Comparison of ENCODE assay signal across 24 cellular contexts in genomic region chr11:60854847-60855725, GRCh38. TPM values are rescaled to one million over a fixed set of nuclear protein-coding genes. Genes with fewer than 3 reads are reported as not detected.
DNase-seq lines count a peak whose midpoint lies in the region; ATAC-seq and TF ChIP-seq lines count a peak whose summit lies in the region.
"Had no signal": no experiment of that assay in that cellular context is flagged by ENCODE, and none has a peak within 500 bp of the region (broad histone marks: within the 10 kb centered on the region; RNA-seq: fewer than 3 reads in every experiment).

No MANE protein-coding gene starts in this region.

- H3K36me3 Mint-ChIP-seq in CD4-positive, CD25-positive, alpha-beta regulatory T cell = peaks cover 16% of the 10 kb centered on the region
- H3K36me3 Mint-ChIP-seq in CD8-positive, alpha-beta memory T cell = peaks cover 8 to 26% (median 10%) of the 10 kb centered on the region in 3 donors
- H3K36me3 Mint-ChIP-seq in central memory CD8-positive, alpha-beta T cell (ENCODE audit: insufficient read depth) = peaks cover 4% of the 10 kb centered on the region
- peaks cover 13% of the 10 kb centered on the region for H3K36me3 Mint-ChIP-seq in nephron progenitor cell (ENCODE audit: low read depth)
- H3K36me3 Mint-ChIP-seq in Calu3 (ENCODE audit: insufficient read depth, unreplicated experiment) = peaks cover 28% of the 10 kb centered on the region

- peaks cover 0 to 20% (median 9%) of the 10 kb centered on the region in 4 donors for H3K4me1 Mint-ChIP-seq in CD4-positive, CD25-positive, alpha-beta regulatory T cell
- H3K4me1 Mint-ChIP-seq in CD8-positive, alpha-beta memory T cell = peaks cover 14 to 36% (median 34%) of the 10 kb centered on the region in 3 donors
- peaks cover 18% of the 10 kb centered on the region for H3K4me1 Mint-ChIP-seq in central memory CD8-positive, alpha-beta T cell
- H3K4me1 Mint-ChIP-seq in nephron progenitor cell (peaks cover 39% of the 10 kb centered on the region), Calu3 (ENCODE audit: low read depth, unreplicated experiment) (peaks cover 9% of the 10 kb centered on the region)

- H3K36me3 ChIP-seq in CD4-positive, CD25-positive, alpha-beta regulatory T cell (ENCODE audit: control insufficient read depth, insufficient read depth, low read length) = peaks cover 13% of the 10 kb centered on the region
- H3K36me3 ChIP-seq in CD8-positive, alpha-beta memory T cell (ENCODE audit: insufficient read depth, low read length) = peaks cover 12% of the 10 kb centered on the region

- POLR2A ChIA-PET in CD8-positive, alpha-beta memory T cell (lab: Charles Lee) = no interaction called here

- ATAC-seq in CD4-positive, CD25-positive, alpha-beta regulatory T cell (ENCODE audit: low read depth in 2 of 2) = no peak
- no peak for ATAC-seq in central memory CD8-positive, alpha-beta T cell (replicated peaks; ENCODE audit: extremely low read depth, poor library complexity, severe bottlenecking)
- ATAC-seq: gastrocnemius medialis, GM23338 had no signal

- DNase-seq in CD4-positive, CD25-positive, alpha-beta regulatory T cell = no peak
- DNase-seq in CD8-positive, alpha-beta memory T cell = peak in 1 of 5 donors; percentile 13
- no peak for DNase-seq in central memory CD8-positive, alpha-beta T cell (ENCODE audit: low spot score in 2 of 2)
- DNase-seq in nephron progenitor cell = no peak
- DNase-seq in erythroblast (lab: John Stamatoyannopoulos, UW) = no peak
- no peak for DNase-seq in Calu3
- DNase-seq in NCI-H510A (lab: John Stamatoyannopoulos, UW) = no peak
- DNase-seq: activated B cell treated with CpG ODN at 0.5 μM for 24 hours; activated CD8-positive, alpha-beta memory T cell treated with anti-CD3 and anti-CD28 coated beads for 24 hours; brain microvascular endothelial cell; dermis blood vessel endothelial cell; gastrocnemius medialis; NCI-H1092 treated with DMSO at 0.1 percent for 48 hours; NCI-H2107; NCI-H524 treated with DMSO at 0.1 percent for 48 hours; SIG-M5; sigmoid colon; stimulated activated CD4-positive, alpha-beta T cell treated with anti-CD3 and anti-CD28 coated beads, Interleukin-2, amount 100 ng/mL, for 24 hours; trophoblast cell had no signal

- TF ChIP-seq POLR2A in erythroblast (IDR thresholded peaks at IDR 0.05; ENCODE audit: low read length) = no peak

- H3K27me3 Mint-ChIP-seq in CD4-positive, CD25-positive, alpha-beta regulatory T cell = no peaks in the 10 kb centered on the region
- no peaks in the 10 kb centered on the region for H3K27me3 Mint-ChIP-seq in CD8-positive, alpha-beta memory T cell
- no peaks in the 10 kb centered on the region for H3K27me3 Mint-ChIP-seq in central memory CD8-positive, alpha-beta T cell
- H3K27me3 Mint-ChIP-seq in nephron progenitor cell (ENCODE audit: low read depth, poor library complexity) = peaks cover 3% of the 10 kb centered on the region
- H3K27me3 Mint-ChIP-seq in Calu3 (ENCODE audit: unreplicated experiment) = peaks cover 24% of the 10 kb centered on the region
- H3K27me3 Mint-ChIP-seq: activated B cell treated with CpG ODN at 0.5 μM for 24 hours; stimulated activated naive CD8-positive, alpha-beta T cell treated with anti-CD3 and anti-CD28 coated beads, Interleukin-15, Interleukin-2, amounts not matched to agents 100 ng/mL and 50 ng/mL, for 24 hours had no signal

- no peak overlapping the region for H3K27ac ChIP-seq in CD4-positive, CD25-positive, alpha-beta regulatory T cell (ENCODE audit: insufficient read depth, low read length, poor library complexity, severe bottlenecking)
- H3K27ac ChIP-seq in CD8-positive, alpha-beta memory T cell (ENCODE audit: low read depth, low read length) = no peak overlapping the region
- H3K27ac ChIP-seq: brain microvascular endothelial cell, gastrocnemius medialis, sigmoid colon had no signal

- CTCF ChIA-PET in CD8-positive, alpha-beta memory T cell (lab: Charles Lee) = interaction anchor here (1.7 to 2.2 kb wide), 2 partner anchors 24 to 32 kb away, joined by 7 to 8 read pairs; no protein-coding TSS in a partner anchor
- CTCF ChIA-PET in Calu3 (lab: Charles Lee) = interaction anchor here (0.7 kb wide), 2 partner anchors 17 to 190 kb away, joined by 5 to 11 read pairs; no protein-coding TSS in a partner anchor

- no peaks in the 10 kb centered on the region for H3K27me3 ChIP-seq in CD4-positive, CD25-positive, alpha-beta regulatory T cell (ENCODE audit: control insufficient read depth, insufficient read depth, low read length)
- no peaks in the 10 kb centered on the region for H3K27me3 ChIP-seq in CD8-positive, alpha-beta memory T cell (ENCODE audit: insufficient read depth, low read length, poor library complexity, severe bottlenecking)
- H3K27me3 ChIP-seq: brain microvascular endothelial cell, gastrocnemius medialis had no signal

- BruUV-seq in Calu3 (replicated peaks; lab: Mats Ljungman, UMichigan) = no TSS peak

- H3K9me3 Mint-ChIP-seq in CD4-positive, CD25-positive, alpha-beta regulatory T cell = no peaks in the 10 kb centered on the region
- no peaks in the 10 kb centered on the region for H3K9me3 Mint-ChIP-seq in CD8-positive, alpha-beta memory T cell
- H3K9me3 Mint-ChIP-seq in central memory CD8-positive, alpha-beta T cell = no peaks in the 10 kb centered on the region
- H3K9me3 Mint-ChIP-seq in nephron progenitor cell = no peaks in the 10 kb centered on the region
- no peaks in the 10 kb centered on the region for H3K9me3 Mint-ChIP-seq in Calu3 (ENCODE audit: low read depth, unreplicated experiment)
- H3K9me3 Mint-ChIP-seq: activated B cell treated with CpG ODN at 0.5 μM for 24 hours; activated T-helper 1 cell treated with anti-CD3 and anti-CD28 coated beads, Interleukin-12 subunit alpha, Interleukin-12 subunit beta, Interleukin-2, Interleukin-4 antibody, amounts not matched to agents 30 ng/mL and 10 ng/mL and 1 ng/mL, durations not matched to agents 14 hours and 24 hours and 36 hours; GM23338; stimulated activated naive CD8-positive, alpha-beta T cell treated with anti-CD3 and anti-CD28 coated beads, Interleukin-15, Interleukin-2, amounts not matched to agents 100 ng/mL and 50 ng/mL, for 24 hours had no signal

- TF ChIP-seq CTCF in nephron progenitor cell (IDR thresholded peaks at IDR 0.05) (no peak), Calu3 (IDR thresholded peaks at IDR 0.05; ENCODE audit: unreplicated experiment) (no peak)

- H3K4me3 Mint-ChIP-seq in CD4-positive, CD25-positive, alpha-beta regulatory T cell = no peak overlapping the region
- peak overlapping the region in 6 of 7 donors; percentile 41 to 85 (median 66) for H3K4me3 Mint-ChIP-seq in CD8-positive, alpha-beta memory T cell
- H3K4me3 Mint-ChIP-seq in central memory CD8-positive, alpha-beta T cell = peak overlapping the region; percentile 54
- no peak overlapping the region for H3K4me3 Mint-ChIP-seq in nephron progenitor cell
- H3K4me3 Mint-ChIP-seq in Calu3 (ENCODE audit: low read depth, unreplicated experiment) = no peak overlapping the region
- H3K4me3 Mint-ChIP-seq: activated B cell treated with CpG ODN at 0.5 μM for 24 hours; activated T-helper 1 cell treated with anti-CD3 and anti-CD28 coated beads, Interleukin-12 subunit alpha, Interleukin-12 subunit beta, Interleukin-2, Interleukin-4 antibody, amounts not matched to agents 30 ng/mL and 10 ng/mL and 1 ng/mL, durations not matched to agents 14 hours and 24 hours and 36 hours; GM23338; stimulated activated naive CD8-positive, alpha-beta T cell treated with anti-CD3 and anti-CD28 coated beads, Interleukin-15, Interleukin-2, amounts not matched to agents 100 ng/mL and 50 ng/mL, for 24 hours had no signal

- H3K27ac Mint-ChIP-seq in CD4-positive, CD25-positive, alpha-beta regulatory T cell = peak overlapping the region in 2 of 3 donors; percentile 43 to 48
- peak overlapping the region in 4 of 8 donors; percentile 37 to 87 (median 75) for H3K27ac Mint-ChIP-seq in CD8-positive, alpha-beta memory T cell
- no peak overlapping the region for H3K27ac Mint-ChIP-seq in central memory CD8-positive, alpha-beta T cell (ENCODE audit: low read depth)
- H3K27ac Mint-ChIP-seq in nephron progenitor cell (peak overlapping the region; percentile 67), Calu3 (ENCODE audit: unreplicated experiment) (no peak overlapping the region)
- H3K27ac Mint-ChIP-seq: activated B cell treated with CpG ODN at 0.5 μM for 24 hours; activated T-helper 1 cell treated with anti-CD3 and anti-CD28 coated beads, Interleukin-12 subunit alpha, Interleukin-12 subunit beta, Interleukin-2, Interleukin-4 antibody, amounts not matched to agents 30 ng/mL and 10 ng/mL and 1 ng/mL, durations not matched to agents 14 hours and 24 hours and 36 hours; GM23338; stimulated activated naive CD8-positive, alpha-beta T cell treated with anti-CD3 and anti-CD28 coated beads, Interleukin-15, Interleukin-2, amounts not matched to agents 100 ng/mL and 50 ng/mL, for 24 hours had no signal

- H3K9me3 ChIP-seq in CD4-positive, CD25-positive, alpha-beta regulatory T cell (ENCODE audit: control insufficient read depth in 2 of 2, low read length in 2 of 2) = no peaks in the 10 kb centered on the region
- H3K9me3 ChIP-seq in CD8-positive, alpha-beta memory T cell (ENCODE audit: low read length) = no peaks in the 10 kb centered on the region
- H3K9me3 ChIP-seq: gastrocnemius medialis, sigmoid colon had no signal

- H3K4me1 ChIP-seq in CD4-positive, CD25-positive, alpha-beta regulatory T cell (ENCODE audit: control insufficient read depth, insufficient read depth, low read length, poor library complexity, severe bottlenecking) = peaks cover 13% of the 10 kb centered on the region
- peaks cover 9% of the 10 kb centered on the region for H3K4me1 ChIP-seq in CD8-positive, alpha-beta memory T cell (ENCODE audit: insufficient read depth, low read length)
- H3K4me1 ChIP-seq: gastrocnemius medialis, sigmoid colon had no signal

- no peak overlapping the region for H3K4me3 ChIP-seq in CD4-positive, CD25-positive, alpha-beta regulatory T cell (ENCODE audit: low read depth, low read length)
- no peak overlapping the region for H3K4me3 ChIP-seq in CD8-positive, alpha-beta memory T cell (ENCODE audit: low read length)
- H3K4me3 ChIP-seq: GM23338, sigmoid colon had no signal

- intact Hi-C loops in Calu3 (cut with micrococcal nuclease; ENCODE audit: unreplicated experiment) = no loop called here

RNA-seq across cellular contexts. Expression of gene PTGDR2, which starts 0.7 kb away (rescaled TPM):
- 2.3 TPM for total RNA-seq in CD4-positive, CD25-positive, alpha-beta regulatory T cell
- polyA plus RNA-seq in CD4-positive, CD25-positive, alpha-beta regulatory T cell = 1 to 10 TPM in 3 of 4 donors, under 1 TPM in 1; 0.81 to 1.4 (median 1.1) TPM
- total RNA-seq in CD8-positive, alpha-beta memory T cell = under 1 TPM; 0.28 to 0.42 TPM
- polyA plus RNA-seq in CD8-positive, alpha-beta memory T cell = 2.2 TPM
- 0.29 and 0.31 TPM in 2 replicates for total RNA-seq in Calu3 (2022)
- total RNA-seq: activated B cell treated with CpG ODN at 0.5 μM for 24 hours, dermis blood vessel endothelial cell, LHCN-M2 had no signal

RNA-seq across cellular contexts. Expression of gene ZP1, which starts 12.3 kb away (rescaled TPM):
- not detected for total RNA-seq in CD4-positive, CD25-positive, alpha-beta regulatory T cell
- not detected for polyA plus RNA-seq in CD4-positive, CD25-positive, alpha-beta regulatory T cell
- not detected for total RNA-seq in CD8-positive, alpha-beta memory T cell
- polyA plus RNA-seq in CD8-positive, alpha-beta memory T cell = 0.22 TPM
- total RNA-seq in Calu3 (2022) = not detected in 2 replicates
- total RNA-seq: activated B cell treated with CpG ODN at 0.5 μM for 24 hours; activated T-helper 1 cell treated with anti-CD3 and anti-CD28 coated beads, Interleukin-12 subunit alpha, Interleukin-12 subunit beta, Interleukin-2, Interleukin-4 antibody, amounts not matched to agents 30 ng/mL and 10 ng/mL and 1 ng/mL, durations not matched to agents 14 hours and 24 hours and 36 hours; dermis blood vessel endothelial cell; gastrocnemius medialis; GM23338; sigmoid colon; T-helper 1 cell treated with Interleukin-12 subunit alpha and Interleukin-12 subunit beta and Interleukin-4 antibody, amounts not matched to agents 30 ng/mL and 1 ng/mL, for 36 hours had no signal
- polyA plus RNA-seq: GM23338 had no signal

RNA-seq across cellular contexts. Expression of gene CCDC86, which starts 13.2 kb away (rescaled TPM):
- 12.2 TPM for total RNA-seq in CD4-positive, CD25-positive, alpha-beta regulatory T cell
- 10 to 100 TPM in 1 of 4 donors, 1 to 10 TPM in 3; 7.0 to 12.8 (median 8.4) TPM for polyA plus RNA-seq in CD4-positive, CD25-positive, alpha-beta regulatory T cell
- 100 to 1,000 TPM; 122 to 124 TPM for total RNA-seq in CD8-positive, alpha-beta memory T cell
- polyA plus RNA-seq in CD8-positive, alpha-beta memory T cell = 21.8 TPM
- 51.5 and 58.2 TPM in 2 replicates for total RNA-seq in Calu3 (2022)

RNA-seq across cellular contexts. Expression of gene PRPF19, which starts 51.3 kb away (rescaled TPM):
- 67.6 TPM for total RNA-seq in CD4-positive, CD25-positive, alpha-beta regulatory T cell
- 10 to 100 TPM; 13.6 to 17.4 (median 13.9) TPM for polyA plus RNA-seq in CD4-positive, CD25-positive, alpha-beta regulatory T cell
- total RNA-seq in CD8-positive, alpha-beta memory T cell = 100 to 1,000 TPM; 201 to 204 TPM
- 19.0 TPM for polyA plus RNA-seq in CD8-positive, alpha-beta memory T cell
- 128 and 129 TPM in 2 replicates for total RNA-seq in Calu3 (2022)

RNA-seq across cellular contexts. Expression of gene TMEM109, which starts 58.9 kb away (rescaled TPM):
- 49.9 TPM for total RNA-seq in CD4-positive, CD25-positive, alpha-beta regulatory T cell
- 100 to 1,000 TPM; 188 to 215 (median 198) TPM for polyA plus RNA-seq in CD4-positive, CD25-positive, alpha-beta regulatory T cell
- total RNA-seq in CD8-positive, alpha-beta memory T cell = 100 to 1,000 TPM; 144 to 147 TPM
- polyA plus RNA-seq in CD8-positive, alpha-beta memory T cell = 396 TPM
- 71.2 and 78.1 TPM in 2 replicates for total RNA-seq in Calu3 (2022)

Comparison
In these comparisons a context has a peak if more than half of its experiments do, and no peak if none do; other contexts are left out.
1. H3K27ac Mint-ChIP-seq: peak in CD4-positive, CD25-positive, alpha-beta regulatory T cell (2 of 3) and nephron progenitor cell (single experiment); none in central memory CD8-positive, alpha-beta T cell (single experiment) and Calu3 (single experiment).
2. H3K4me3 Mint-ChIP-seq: peak in CD8-positive, alpha-beta memory T cell (6 of 7) and central memory CD8-positive, alpha-beta T cell (single experiment); none in CD4-positive, CD25-positive, alpha-beta regulatory T cell (0 of 4), nephron progenitor cell (single experiment) and Calu3 (single experiment).